8 cellular contexts compared by ENCODE assay signal in the genomic region with DNA sequence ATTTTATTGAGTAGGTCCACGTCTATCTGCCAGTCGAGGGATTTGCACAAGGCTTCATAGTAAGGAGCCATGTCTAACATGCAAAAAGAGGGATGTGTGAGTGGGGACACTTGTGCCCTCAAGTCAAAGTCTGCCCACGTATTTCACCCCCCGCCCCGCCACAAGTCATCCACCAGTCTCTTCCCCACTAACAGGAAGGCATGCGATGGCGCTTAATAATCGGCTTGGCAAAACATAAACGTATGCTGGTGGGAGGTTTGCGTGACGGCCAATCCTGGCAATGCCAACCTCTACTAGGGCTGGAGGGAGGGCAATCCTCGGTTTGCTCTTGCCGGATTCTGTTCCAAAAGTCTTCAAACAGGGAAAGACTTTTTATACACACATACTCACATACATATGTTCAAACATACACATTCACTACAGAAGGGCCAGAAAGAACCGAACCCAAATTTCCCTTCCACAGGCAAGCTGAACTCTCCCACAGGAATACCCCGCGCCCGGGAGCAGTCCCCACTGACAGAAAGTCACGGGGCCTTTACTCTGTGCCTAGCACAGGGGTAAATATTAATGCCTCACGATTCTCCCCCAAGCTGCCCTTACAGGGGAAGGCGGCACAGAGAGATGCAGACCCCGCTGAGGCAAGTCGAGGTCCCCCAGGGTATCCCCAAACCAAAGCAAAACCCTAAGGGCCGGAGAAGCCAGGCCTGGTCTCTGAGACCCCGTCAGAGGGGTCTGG. TPM values are rescaled to one million over a fixed set of nuclear protein-coding genes. Genes with fewer than 3 reads are reported as not detected.
DNase-seq lines count a peak whose midpoint lies in the region; ATAC-seq and TF ChIP-seq lines count a peak whose summit lies in the region.

No MANE protein-coding gene starts in this region.

- TF ChIP-seq POLR2A in heart left ventricle (IDR thresholded peaks at IDR 0.05): no peak

- peaks cover 3 to 10% of the 10 kb centered on the region in 2 donors for H3K36me3 Mint-ChIP-seq in activated T-cell treated with anti-CD3 and anti-CD28 coated beads, Interleukin-2, amount 50 U/mL, for 72 hours (ENCODE audit: insufficient read depth in 2 of 2)

- WGBS in heart left ventricle, 4 donors: 14 to 19% (median 17%) methylated on average over 22 to 24 of the region's 24 CpGs

- peak overlapping the region; percentile 84 to 89 for H3K4me3 Mint-ChIP-seq in activated T-cell treated with anti-CD3 and anti-CD28 coated beads, Interleukin-2, amount 50 U/mL, for 72 hours

- no peaks in the 10 kb centered on the region for H3K27me3 ChIP-seq in heart left ventricle

- peaks cover 5 to 32% (median 20%) of the 10 kb centered on the region in 12 donors for H3K4me1 ChIP-seq in heart left ventricle

- H3K4me3 ChIP-seq in heart left ventricle: peak overlapping the region; percentile 73 to 97 (median 89)

- no peaks in the 10 kb centered on the region for H3K9me3 Mint-ChIP-seq in activated T-cell treated with anti-CD3 and anti-CD28 coated beads, Interleukin-2, amount 50 U/mL, for 72 hours

- no peak for TF ChIP-seq CTCF in heart left ventricle (IDR thresholded peaks at IDR 0.05)

- H3K4me1 Mint-ChIP-seq in activated T-cell treated with anti-CD3 and anti-CD28 coated beads, Interleukin-2, amount 50 U/mL, for 72 hours (ENCODE audit: low read depth): peaks cover 41% of the 10 kb centered on the region

- peak; percentile 37 for DNase-seq in ELR (ENCODE audit: low read depth)
- DNase-seq in activated T-cell treated with anti-CD3 and anti-CD28 coated beads, Interleukin-2, amount 50 U/mL, for 72 hours: peak; percentile 18 to 19
- DNase-seq in heart left ventricle: peak in 1 of 5 donors; percentile 21
- DNase-seq in renal cortical epithelial cell (ENCODE audit: low read depth): peak; percentile 38
- no peak for DNase-seq in retina

- peaks cover 0 to 46% (median 40%) of the 10 kb centered on the region in 9 donors for H3K36me3 ChIP-seq in heart left ventricle

- peak overlapping the region; percentile 21 to 92 (median 84) for H3K27ac ChIP-seq in heart left ventricle

- peaks cover 8% of the 10 kb centered on the region for H3K27me3 Mint-ChIP-seq in activated T-cell treated with anti-CD3 and anti-CD28 coated beads, Interleukin-2, amount 50 U/mL, for 72 hours (ENCODE audit: low read depth)

- peak overlapping the region; percentile 79 for H3K27ac Mint-ChIP-seq in activated T-cell treated with anti-CD3 and anti-CD28 coated beads, Interleukin-2, amount 50 U/mL, for 72 hours

- H3K9me3 ChIP-seq in heart left ventricle: no peaks in the 10 kb centered on the region

- intact Hi-C loops in heart left ventricle (cut with DNase I): loop anchor here in 1 of 10 donors (10.0 kb wide), 1 partner anchor 242 kb away; no protein-coding TSS in a partner anchor

- ATAC-seq in HG03571 (IDR thresholded peaks at IDR 0.05; ENCODE audit: unreplicated experiment) (peak; percentile 2), heart left ventricle (peak in 3 of 4 donors; percentile 3 to 27 (median 12)), HG03135 (IDR thresholded peaks at IDR 0.05; ENCODE audit: unreplicated experiment) (no peak), HG02970 (IDR thresholded peaks at IDR 0.05; ENCODE audit: low FRiP score, unreplicated experiment) (no peak)
- ATAC-seq in activated T-cell treated with anti-CD3 and anti-CD28 coated beads, Interleukin-2, amount 50 U/mL, for 72 hours (replicated peaks in 1 of 2): peak in 1 of 2 donors; percentile 17

RNA-seq across cellular contexts. Expression of gene PSMD6, which starts 0.7 kb away (rescaled TPM):
- total RNA-seq in activated T-cell treated with anti-CD3 and anti-CD28 coated beads, Interleukin-2, amount 50 U/mL, for 72 hours: 10 to 100 TPM; 83.4 to 90.3 TPM
- total RNA-seq in heart left ventricle: 10 to 100 TPM; 69.1 to 91.1 (median 82.5) TPM
- polyA plus RNA-seq in heart left ventricle: 100 to 1,000 TPM in 1 of 2 donors, 10 to 100 TPM in 1; 60.1 to 128 TPM
- 113 and 124 TPM in 2 replicates for total RNA-seq in renal cortical epithelial cell

Comparison
In these comparisons a context has a peak if more than half of its experiments do, and no peak if none do; other contexts are left out.
1. ATAC-seq: peak in HG03571 (single experiment) and heart left ventricle (3 of 4); none in HG03135 (single experiment) and HG02970 (single experiment).